ENCODE assay signal across 8 cellular contexts in genomic region chr7:131231381-131232220, GRCh38.
A peak's percentile ranks its signal among the peaks of the same experiment; 100 is the strongest.
DNase-seq lines count a peak whose midpoint lies in the region; ATAC-seq and TF ChIP-seq lines count a peak whose summit lies in the region.

No MANE protein-coding gene starts in this region.

- no peak for TF ChIP-seq CTCF in lower lobe of right lung (IDR thresholded peaks at IDR 0.05)

- no peaks in the 10 kb centered on the region for H3K27me3 ChIP-seq in lower lobe of right lung (ENCODE audit: low read depth)

- H3K27ac ChIP-seq in SK-N-MC (peak overlapping the region; percentile 81), lower lobe of right lung (peak overlapping the region; percentile 73)

- peak overlapping the region; percentile 78 to 88 for H3K27ac Mint-ChIP-seq in activated naive CD4-positive, alpha-beta T cell treated with anti-CD3 and anti-CD28 coated beads, Interleukin-2, amount 50 U/mL, for 72 hours
- H3K27ac Mint-ChIP-seq in stimulated activated memory B cell treated with anti-CD40 and anti-IgM and Interleukin-4, amounts not matched to agents 10 μg/mL and 1 μg/mL and 100 μg/mL, for 72 hours, result peak overlapping the region; percentile 70

- H3K9me3 Mint-ChIP-seq in activated naive CD4-positive, alpha-beta T cell treated with anti-CD3 and anti-CD28 coated beads, Interleukin-2, amount 50 U/mL, for 72 hours, result peaks cover 5 to 7% of the 10 kb centered on the region in 2 donors
- H3K9me3 Mint-ChIP-seq in stimulated activated memory B cell treated with anti-CD40 and anti-IgM and Interleukin-4, amounts not matched to agents 10 μg/mL and 1 μg/mL and 100 μg/mL, for 72 hours, result no peaks in the 10 kb centered on the region

- DNase-seq in SK-N-MC (ENCODE audit: low read depth, low spot score), result peak; percentile 50
- DNase-seq in activated naive CD4-positive, alpha-beta T cell treated with anti-CD3 and anti-CD28 coated beads, Interleukin-2, amount 50 U/mL, for 72 hours (ENCODE audit: low spot score in 2 of 2), result peak; percentile 52 to 61
- no peak for DNase-seq in lower lobe of right lung
- no peak for DNase-seq in NCI-H146 (lab: John Stamatoyannopoulos, UW)
- no peak for DNase-seq in NCI-H748 treated with DMSO at 0.1 percent for 48 hours (lab: John Stamatoyannopoulos, UW)

- intact Hi-C loops in lower lobe of right lung (cut with DNase I), result no loop called here

- peak overlapping the region; percentile 58 for H3K4me3 Mint-ChIP-seq in stimulated activated memory B cell treated with anti-CD40 and anti-IgM and Interleukin-4, amounts not matched to agents 10 μg/mL and 1 μg/mL and 100 μg/mL, for 72 hours

- H3K27me3 Mint-ChIP-seq in stimulated activated memory B cell treated with anti-CD40 and anti-IgM and Interleukin-4, amounts not matched to agents 10 μg/mL and 1 μg/mL and 100 μg/mL, for 72 hours, result no peaks in the 10 kb centered on the region

- H3K36me3 ChIP-seq in SK-N-MC (ENCODE audit: insufficient read depth, low read length) (no peaks in the 10 kb centered on the region), lower lobe of right lung (no peaks in the 10 kb centered on the region)

- peaks cover 10% of the 10 kb centered on the region for H3K4me1 ChIP-seq in lower lobe of right lung

- ATAC-seq in GM18520 (IDR thresholded peaks at IDR 0.05; ENCODE audit: unreplicated experiment), result peak; percentile 64
- ATAC-seq in HG03025 (IDR thresholded peaks at IDR 0.05; ENCODE audit: low FRiP score, unreplicated experiment), result peak; percentile 76
- peak; percentile 73 to 86 for ATAC-seq in activated naive CD4-positive, alpha-beta T cell treated with anti-CD3 and anti-CD28 coated beads, Interleukin-2, amount 50 U/mL, for 72 hours
- peak; percentile 64 to 73 for ATAC-seq in lower lobe of right lung
- peak; percentile 96 for ATAC-seq in stimulated activated memory B cell treated with anti-CD40 and anti-IgM and Interleukin-4, amounts not matched to agents 10 μg/mL and 1 μg/mL and 100 μg/mL, for 72 hours

- H3K4me3 ChIP-seq in SK-N-MC (no peak overlapping the region), lower lobe of right lung (peak overlapping the region; percentile 23)

- H3K9me3 ChIP-seq in SK-N-MC (ENCODE audit: low read depth, low read length) (no peaks in the 10 kb centered on the region), lower lobe of right lung (no peaks in the 10 kb centered on the region)

- peak overlapping the region; percentile 48 for H3K9ac ChIP-seq in SK-N-MC (ENCODE audit: insufficient read length)

- H3K4me1 Mint-ChIP-seq in stimulated activated memory B cell treated with anti-CD40 and anti-IgM and Interleukin-4, amounts not matched to agents 10 μg/mL and 1 μg/mL and 100 μg/mL, for 72 hours, result peaks cover 30% of the 10 kb centered on the region

- peaks cover 9% of the 10 kb centered on the region in 2 donors for H3K36me3 Mint-ChIP-seq in activated naive CD4-positive, alpha-beta T cell treated with anti-CD3 and anti-CD28 coated beads, Interleukin-2, amount 50 U/mL, for 72 hours
- H3K36me3 Mint-ChIP-seq in stimulated activated memory B cell treated with anti-CD40 and anti-IgM and Interleukin-4, amounts not matched to agents 10 μg/mL and 1 μg/mL and 100 μg/mL, for 72 hours, result no peaks in the 10 kb centered on the region

Comparison
In these comparisons a context has a peak if more than half of its experiments do, and no peak if none do; other contexts are left out.
1. DNase-seq: peak in SK-N-MC (single experiment) and activated naive CD4-positive, alpha-beta T cell treated with anti-CD3 and anti-CD28 coated beads, Interleukin-2, amount 50 U/mL, for 72 hours (2 of 2); none in lower lobe of right lung (single experiment), NCI-H146 (single experiment) and NCI-H748 treated with DMSO at 0.1 percent for 48 hours (single experiment).
2. Peak in every context shown above with its lines, with median percentiles within 50 percentile points of each other: ATAC-seq.